Comparison of ENCODE assay signal across 11 cellular contexts in genomic region chr11:117059611-117060010, GRCh38.
"Had no signal": no experiment of that assay in that cellular context is flagged by ENCODE, and none has a peak within 500 bp of the region (broad histone marks: within the 10 kb centered on the region; RNA-seq: fewer than 3 reads in every experiment).

No MANE protein-coding gene starts in this region.

- H3K27ac Mint-ChIP-seq: activated CD4-positive, alpha-beta T cell treated with anti-CD3 and anti-CD28 coated beads, Interleukin-2, amount 10 ng/mL, durations not matched to agents 7 days and 5 days; activated naive CD8-positive, alpha-beta T cell treated with anti-CD3 and anti-CD28 coated beads, Interleukin-2, amount 10 ng/mL, durations not matched to agents 7 days and 5 days; mesothelial cell of epicardium had no signal

- H3K27ac ChIP-seq: coronary artery had no signal

- H3K9me3 ChIP-seq: transverse colon had no signal

- H3K4me3 ChIP-seq: coronary artery, transverse colon had no signal

- H3K27me3 Mint-ChIP-seq: activated CD4-positive, alpha-beta T cell treated with anti-CD3 and anti-CD28 coated beads, Interleukin-2, amount 10 ng/mL, durations not matched to agents 7 days and 5 days; activated naive CD8-positive, alpha-beta T cell treated with anti-CD3 and anti-CD28 coated beads, Interleukin-2, amount 10 ng/mL, durations not matched to agents 7 days and 5 days; effector memory CD8-positive, alpha-beta T cell had no signal

- DNase-seq: activated CD4-positive, alpha-beta T cell treated with anti-CD3 and anti-CD28 coated beads, Interleukin-2, amount 10 ng/mL, durations not matched to agents 7 days and 5 days; activated CD8-positive, alpha-beta memory T cell treated with anti-CD3 and anti-CD28 coated beads for 24 hours; activated gamma-delta T cell; activated naive CD8-positive, alpha-beta T cell treated with anti-CD3 and anti-CD28 coated beads, Interleukin-2, amount 10 ng/mL, durations not matched to agents 7 days and 5 days; effector memory CD8-positive, alpha-beta T cell; hippocampal formation; right cardiac atrium; small intestine; transverse colon had no signal

- H3K36me3 ChIP-seq: transverse colon had no signal

- ATAC-seq: effector memory CD8-positive, alpha-beta T cell; right cardiac atrium had no signal

- H3K9me3 Mint-ChIP-seq: activated CD4-positive, alpha-beta T cell treated with anti-CD3 and anti-CD28 coated beads, Interleukin-2, amount 10 ng/mL, durations not matched to agents 7 days and 5 days; activated naive CD8-positive, alpha-beta T cell treated with anti-CD3 and anti-CD28 coated beads, Interleukin-2, amount 10 ng/mL, durations not matched to agents 7 days and 5 days; effector memory CD8-positive, alpha-beta T cell; mesothelial cell of epicardium had no signal

- H3K4me3 Mint-ChIP-seq: activated CD4-positive, alpha-beta T cell treated with anti-CD3 and anti-CD28 coated beads, Interleukin-2, amount 10 ng/mL, durations not matched to agents 7 days and 5 days; activated naive CD8-positive, alpha-beta T cell treated with anti-CD3 and anti-CD28 coated beads, Interleukin-2, amount 10 ng/mL, durations not matched to agents 7 days and 5 days; mesothelial cell of epicardium had no signal
